Comparison of ENCODE assay signal across 1 cellular context in the genomic region with DNA sequence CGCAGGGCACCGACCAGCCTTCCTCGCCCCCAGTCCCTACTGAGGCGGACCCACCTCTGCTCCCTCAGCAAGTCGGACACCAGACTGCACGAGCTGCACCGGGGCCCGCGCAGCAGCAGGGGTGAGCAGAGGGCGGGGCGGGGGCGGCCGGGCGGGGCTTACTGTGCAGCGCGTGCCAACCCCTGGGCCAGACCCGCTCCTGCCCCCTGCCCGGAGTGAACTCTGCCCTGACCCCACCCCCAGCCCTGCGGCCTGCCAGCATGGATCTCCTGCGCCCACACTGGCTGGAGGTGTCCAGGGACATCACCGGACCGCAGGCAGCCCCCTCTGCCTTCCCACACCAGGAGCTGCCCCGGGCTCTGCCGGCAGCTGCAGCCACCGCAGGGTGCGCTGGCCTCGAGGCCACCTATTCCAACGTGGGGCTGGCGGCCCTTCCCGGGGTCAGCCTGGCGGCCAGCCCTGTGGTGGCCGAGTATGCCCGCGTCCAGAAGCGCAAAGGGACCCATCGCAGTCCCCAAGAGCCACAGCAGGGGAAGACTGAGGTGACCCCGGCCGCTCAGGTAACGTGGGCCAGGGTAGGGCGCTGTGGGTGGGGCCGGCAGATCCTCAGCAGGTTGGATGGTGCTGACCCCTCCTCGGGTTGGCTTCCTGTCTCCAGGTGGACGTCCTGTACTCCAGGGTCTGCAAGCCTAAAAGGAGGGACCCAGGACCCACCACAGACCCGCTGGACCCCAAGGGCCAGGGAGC.
A peak's percentile ranks its signal among the peaks of the same experiment; 100 is the strongest.
TF ChIP-seq lines count a peak whose summit lies in the region.

No MANE protein-coding gene starts in this region.

TF ChIP-seq in HepG2, 621 proteins besides CTCF, POLR2A, EP300 and RAD21 (continued from another document and continues in another):
- TF ChIP-seq FOXO1 (CRISPR knock-in tag; IDR thresholded peaks at IDR 0.05) (peak; percentile 56), FIP1L1 (IDR thresholded peaks at IDR 0.05; ENCODE audit: borderline replicate concordance, insufficient read depth, low read depth, low read length) (0 out of 2 replicates have a peak, but pooled peaks have one; percentile 58), KDM5A (IDR thresholded peaks at IDR 0.05; ENCODE audit: borderline replicate concordance, low read length) (no peak), SYNCRIP (IDR thresholded peaks at IDR 0.05; ENCODE audit: insufficient read depth, low read depth, low read length) (no peak), IKZF1 (IDR thresholded peaks at IDR 0.05) (no peak), DR1 (CRISPR knock-in tag; IDR thresholded peaks at IDR 0.05) (peak; percentile 79), ZFYVE20 (CRISPR knock-in tag; IDR thresholded peaks at IDR 0.05; ENCODE audit: borderline replicate concordance, low read depth) (0 out of 2 replicates have a peak, but pooled peaks have one; percentile 51), RBM39 (IDR thresholded peaks at IDR 0.05; ENCODE audit: low read depth, low read length, poor library complexity, severe bottlenecking) (peak; percentile 55), ZBTB3 (CRISPR knock-in tag; IDR thresholded peaks at IDR 0.05; ENCODE audit: borderline replicate concordance, low read depth) (peak; percentile 83; the same call in 1 of the 2 replicates), NCOR1 (IDR thresholded peaks at IDR 0.05; ENCODE audit: borderline replicate concordance, low read length) (peak; percentile 67; the same call in 1 of the 2 replicates), AGO1 (IDR thresholded peaks at IDR 0.05; ENCODE audit: low read depth, low read length, poor library complexity, severe bottlenecking) (no peak), ZNF556 (CRISPR knock-in tag; IDR thresholded peaks at IDR 0.05; ENCODE audit: borderline replicate concordance) (peak; percentile 99), KDM5B (CRISPR knock-in tag; IDR thresholded peaks at IDR 0.05; ENCODE audit: borderline replicate concordance) (peak; percentile 95), RARA (CRISPR knock-in tag; IDR thresholded peaks at IDR 0.05) (peak; percentile 94), ZNF776 (CRISPR knock-in tag; IDR thresholded peaks at IDR 0.05) (peak; percentile 90; the same call in 1 of the 2 replicates), TP53 (CRISPR knock-in tag; conservative IDR thresholded peaks at IDR 0.05) (0 out of 2 replicates have a peak, but pooled peaks have one; percentile 63), TCF12 (IDR thresholded peaks at IDR 0.05) (no peak), TCF12 (CRISPR knock-in tag; IDR thresholded peaks at IDR 0.05) (peak; percentile 80; the same call in 1 of the 2 replicates), RFXANK (CRISPR knock-in tag; IDR thresholded peaks at IDR 0.05) (no peak), SOX13 (IDR thresholded peaks at IDR 0.05) (peak; percentile 33; the same call in 1 of the 2 replicates), SOX13 (CRISPR knock-in tag; conservative IDR thresholded peaks at IDR 0.05 in 1 of 2, IDR thresholded peaks at IDR 0.05 in 1 of 2) (peak in 1 of 2 experiments; percentile 69; a peak in 2 of 4 replicates), ARNT2 (CRISPR knock-in tag; IDR thresholded peaks at IDR 0.05; ENCODE audit: low read depth) (peak; percentile 70), ZMYM3 (CRISPR knock-in tag; IDR thresholded peaks at IDR 0.05) (peak; percentile 29; the same call in 1 of the 2 replicates), HMG20B (CRISPR knock-in tag; conservative IDR thresholded peaks at IDR 0.05) (no peak; the same call in 1 of the 2 replicates), ZNF552 (CRISPR knock-in tag; IDR thresholded peaks at IDR 0.05; ENCODE audit: borderline replicate concordance) (0 out of 2 replicates have a peak, but pooled peaks have one; percentile 84), ZNF121 (CRISPR knock-in tag; IDR thresholded peaks at IDR 0.05) (no peak; the same call in 1 of the 2 replicates), KMT2B (CRISPR knock-in tag; IDR thresholded peaks at IDR 0.05) (no peak; the same call in 1 of the 2 replicates), ZFP41 (CRISPR knock-in tag; IDR thresholded peaks at IDR 0.05; ENCODE audit: borderline replicate concordance) (no peak), ISX (CRISPR knock-in tag; conservative IDR thresholded peaks at IDR 0.05) (0 out of 2 replicates have a peak, but pooled peaks have one; percentile 66), TOE1 (CRISPR knock-in tag; IDR thresholded peaks at IDR 0.05) (no peak; the same call in 1 of the 2 replicates), KDM2A (CRISPR knock-in tag; IDR thresholded peaks at IDR 0.05; ENCODE audit: borderline replicate concordance, low read depth) (peak; percentile 42), PPARG (CRISPR knock-in tag; conservative IDR thresholded peaks at IDR 0.05) (peak; percentile 75; the same call in 1 of the 2 replicates), SATB2 (CRISPR knock-in tag; IDR thresholded peaks at IDR 0.05) (peak; percentile 85), IRX3 (CRISPR knock-in tag; IDR thresholded peaks at IDR 0.05; ENCODE audit: borderline replicate concordance, low read depth) (no peak)
- TF ChIP-seq, protein P1, sequence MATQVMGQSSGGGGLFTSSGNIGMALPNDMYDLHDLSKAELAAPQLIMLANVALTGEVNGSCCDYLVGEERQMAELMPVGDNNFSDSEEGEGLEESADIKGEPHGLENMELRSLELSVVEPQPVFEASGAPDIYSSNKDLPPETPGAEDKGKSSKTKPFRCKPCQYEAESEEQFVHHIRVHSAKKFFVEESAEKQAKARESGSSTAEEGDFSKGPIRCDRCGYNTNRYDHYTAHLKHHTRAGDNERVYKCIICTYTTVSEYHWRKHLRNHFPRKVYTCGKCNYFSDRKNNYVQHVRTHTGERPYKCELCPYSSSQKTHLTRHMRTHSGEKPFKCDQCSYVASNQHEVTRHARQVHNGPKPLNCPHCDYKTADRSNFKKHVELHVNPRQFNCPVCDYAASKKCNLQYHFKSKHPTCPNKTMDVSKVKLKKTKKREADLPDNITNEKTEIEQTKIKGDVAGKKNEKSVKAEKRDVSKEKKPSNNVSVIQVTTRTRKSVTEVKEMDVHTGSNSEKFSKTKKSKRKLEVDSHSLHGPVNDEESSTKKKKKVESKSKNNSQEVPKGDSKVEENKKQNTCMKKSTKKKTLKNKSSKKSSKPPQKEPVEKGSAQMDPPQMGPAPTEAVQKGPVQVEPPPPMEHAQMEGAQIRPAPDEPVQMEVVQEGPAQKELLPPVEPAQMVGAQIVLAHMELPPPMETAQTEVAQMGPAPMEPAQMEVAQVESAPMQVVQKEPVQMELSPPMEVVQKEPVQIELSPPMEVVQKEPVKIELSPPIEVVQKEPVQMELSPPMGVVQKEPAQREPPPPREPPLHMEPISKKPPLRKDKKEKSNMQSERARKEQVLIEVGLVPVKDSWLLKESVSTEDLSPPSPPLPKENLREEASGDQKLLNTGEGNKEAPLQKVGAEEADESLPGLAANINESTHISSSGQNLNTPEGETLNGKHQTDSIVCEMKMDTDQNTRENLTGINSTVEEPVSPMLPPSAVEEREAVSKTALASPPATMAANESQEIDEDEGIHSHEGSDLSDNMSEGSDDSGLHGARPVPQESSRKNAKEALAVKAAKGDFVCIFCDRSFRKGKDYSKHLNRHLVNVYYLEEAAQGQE (IDR thresholded peaks at IDR 0.05; ENCODE audit: borderline replicate concordance in 1 of 2, low read depth in 1 of 2, low read length in 2 of 2): peak in 1 of 2 experiments; percentile 72; a peak in 2 of 4 replicates
- TF ChIP-seq, protein P2, sequence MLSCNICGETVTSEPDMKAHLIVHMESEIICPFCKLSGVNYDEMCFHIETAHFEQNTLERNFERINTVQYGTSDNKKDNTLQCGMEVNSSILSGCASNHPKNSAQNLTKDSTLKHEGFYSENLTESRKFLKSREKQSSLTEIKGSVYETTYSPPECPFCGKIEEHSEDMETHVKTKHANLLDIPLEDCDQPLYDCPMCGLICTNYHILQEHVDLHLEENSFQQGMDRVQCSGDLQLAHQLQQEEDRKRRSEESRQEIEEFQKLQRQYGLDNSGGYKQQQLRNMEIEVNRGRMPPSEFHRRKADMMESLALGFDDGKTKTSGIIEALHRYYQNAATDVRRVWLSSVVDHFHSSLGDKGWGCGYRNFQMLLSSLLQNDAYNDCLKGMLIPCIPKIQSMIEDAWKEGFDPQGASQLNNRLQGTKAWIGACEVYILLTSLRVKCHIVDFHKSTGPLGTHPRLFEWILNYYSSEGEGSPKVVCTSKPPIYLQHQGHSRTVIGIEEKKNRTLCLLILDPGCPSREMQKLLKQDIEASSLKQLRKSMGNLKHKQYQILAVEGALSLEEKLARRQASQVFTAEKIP (CRISPR knock-in tag; IDR thresholded peaks at IDR 0.05; ENCODE audit: borderline replicate concordance): no peak
- TF ChIP-seq, protein P3, sequence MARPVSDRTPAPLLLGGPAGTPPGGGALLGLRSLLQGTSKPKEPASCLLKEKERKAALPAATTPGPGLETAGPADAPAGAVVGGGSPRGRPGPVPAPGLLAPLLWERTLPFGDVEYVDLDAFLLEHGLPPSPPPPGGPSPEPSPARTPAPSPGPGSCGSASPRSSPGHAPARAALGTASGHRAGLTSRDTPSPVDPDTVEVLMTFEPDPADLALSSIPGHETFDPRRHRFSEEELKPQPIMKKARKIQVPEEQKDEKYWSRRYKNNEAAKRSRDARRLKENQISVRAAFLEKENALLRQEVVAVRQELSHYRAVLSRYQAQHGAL (CRISPR knock-in tag; IDR thresholded peaks at IDR 0.05; ENCODE audit: not compliant biosample characterization): peak; percentile 85
- TF ChIP-seq, protein P4, sequence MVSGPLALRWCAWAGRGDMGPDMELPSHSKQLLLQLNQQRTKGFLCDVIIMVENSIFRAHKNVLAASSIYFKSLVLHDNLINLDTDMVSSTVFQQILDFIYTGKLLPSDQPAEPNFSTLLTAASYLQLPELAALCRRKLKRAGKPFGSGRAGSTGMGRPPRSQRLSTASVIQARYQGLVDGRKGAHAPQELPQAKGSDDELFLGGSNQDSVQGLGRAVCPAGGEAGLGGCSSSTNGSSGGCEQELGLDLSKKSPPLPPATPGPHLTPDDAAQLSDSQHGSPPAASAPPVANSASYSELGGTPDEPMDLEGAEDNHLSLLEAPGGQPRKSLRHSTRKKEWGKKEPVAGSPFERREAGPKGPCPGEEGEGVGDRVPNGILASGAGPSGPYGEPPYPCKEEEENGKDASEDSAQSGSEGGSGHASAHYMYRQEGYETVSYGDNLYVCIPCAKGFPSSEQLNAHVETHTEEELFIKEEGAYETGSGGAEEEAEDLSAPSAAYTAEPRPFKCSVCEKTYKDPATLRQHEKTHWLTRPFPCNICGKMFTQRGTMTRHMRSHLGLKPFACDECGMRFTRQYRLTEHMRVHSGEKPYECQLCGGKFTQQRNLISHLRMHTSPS (CRISPR knock-in tag; IDR thresholded peaks at IDR 0.05; ENCODE audit: low read depth): peak; percentile 96
- TF ChIP-seq, protein P5, sequence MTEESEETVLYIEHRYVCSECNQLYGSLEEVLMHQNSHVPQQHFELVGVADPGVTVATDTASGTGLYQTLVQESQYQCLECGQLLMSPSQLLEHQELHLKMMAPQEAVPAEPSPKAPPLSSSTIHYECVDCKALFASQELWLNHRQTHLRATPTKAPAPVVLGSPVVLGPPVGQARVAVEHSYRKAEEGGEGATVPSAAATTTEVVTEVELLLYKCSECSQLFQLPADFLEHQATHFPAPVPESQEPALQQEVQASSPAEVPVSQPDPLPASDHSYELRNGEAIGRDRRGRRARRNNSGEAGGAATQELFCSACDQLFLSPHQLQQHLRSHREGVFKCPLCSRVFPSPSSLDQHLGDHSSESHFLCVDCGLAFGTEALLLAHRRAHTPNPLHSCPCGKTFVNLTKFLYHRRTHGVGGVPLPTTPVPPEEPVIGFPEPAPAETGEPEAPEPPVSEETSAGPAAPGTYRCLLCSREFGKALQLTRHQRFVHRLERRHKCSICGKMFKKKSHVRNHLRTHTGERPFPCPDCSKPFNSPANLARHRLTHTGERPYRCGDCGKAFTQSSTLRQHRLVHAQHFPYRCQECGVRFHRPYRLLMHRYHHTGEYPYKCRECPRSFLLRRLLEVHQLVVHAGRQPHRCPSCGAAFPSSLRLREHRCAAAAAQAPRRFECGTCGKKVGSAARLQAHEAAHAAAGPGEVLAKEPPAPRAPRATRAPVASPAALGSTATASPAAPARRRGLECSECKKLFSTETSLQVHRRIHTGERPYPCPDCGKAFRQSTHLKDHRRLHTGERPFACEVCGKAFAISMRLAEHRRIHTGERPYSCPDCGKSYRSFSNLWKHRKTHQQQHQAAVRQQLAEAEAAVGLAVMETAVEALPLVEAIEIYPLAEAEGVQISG (CRISPR knock-in tag; IDR thresholded peaks at IDR 0.05): peak; percentile 90
- TF ChIP-seq, protein P6, sequence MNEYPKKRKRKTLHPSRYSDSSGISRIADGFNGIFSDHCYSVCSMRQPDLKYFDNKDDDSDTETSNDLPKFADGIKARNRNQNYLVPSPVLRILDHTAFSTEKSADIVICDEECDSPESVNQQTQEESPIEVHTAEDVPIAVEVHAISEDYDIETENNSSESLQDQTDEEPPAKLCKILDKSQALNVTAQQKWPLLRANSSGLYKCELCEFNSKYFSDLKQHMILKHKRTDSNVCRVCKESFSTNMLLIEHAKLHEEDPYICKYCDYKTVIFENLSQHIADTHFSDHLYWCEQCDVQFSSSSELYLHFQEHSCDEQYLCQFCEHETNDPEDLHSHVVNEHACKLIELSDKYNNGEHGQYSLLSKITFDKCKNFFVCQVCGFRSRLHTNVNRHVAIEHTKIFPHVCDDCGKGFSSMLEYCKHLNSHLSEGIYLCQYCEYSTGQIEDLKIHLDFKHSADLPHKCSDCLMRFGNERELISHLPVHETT (CRISPR knock-in tag; conservative IDR thresholded peaks at IDR 0.05): peak; percentile 90
- TF ChIP-seq, protein P7, sequence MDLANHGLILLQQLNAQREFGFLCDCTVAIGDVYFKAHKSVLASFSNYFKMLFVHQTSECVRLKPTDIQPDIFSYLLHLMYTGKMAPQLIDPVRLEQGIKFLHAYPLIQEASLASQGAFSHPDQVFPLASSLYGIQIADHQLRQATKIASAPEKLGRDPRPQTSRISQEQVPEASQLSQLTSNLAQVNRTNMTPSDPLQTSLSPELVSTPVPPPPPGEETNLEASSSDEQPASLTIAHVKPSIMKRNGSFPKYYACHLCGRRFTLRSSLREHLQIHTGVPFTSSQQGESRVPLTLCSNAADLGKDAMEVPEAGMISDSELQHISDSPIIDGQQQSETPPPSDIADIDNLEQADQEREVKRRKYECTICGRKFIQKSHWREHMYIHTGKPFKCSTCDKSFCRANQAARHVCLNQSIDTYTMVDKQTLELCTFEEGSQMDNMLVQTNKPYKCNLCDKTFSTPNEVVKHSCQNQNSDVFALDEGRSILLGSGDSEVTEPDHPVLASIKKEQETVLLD (CRISPR knock-in tag; IDR thresholded peaks at IDR 0.05; ENCODE audit: low read depth): peak; percentile 86
- TF ChIP-seq, protein P8, sequence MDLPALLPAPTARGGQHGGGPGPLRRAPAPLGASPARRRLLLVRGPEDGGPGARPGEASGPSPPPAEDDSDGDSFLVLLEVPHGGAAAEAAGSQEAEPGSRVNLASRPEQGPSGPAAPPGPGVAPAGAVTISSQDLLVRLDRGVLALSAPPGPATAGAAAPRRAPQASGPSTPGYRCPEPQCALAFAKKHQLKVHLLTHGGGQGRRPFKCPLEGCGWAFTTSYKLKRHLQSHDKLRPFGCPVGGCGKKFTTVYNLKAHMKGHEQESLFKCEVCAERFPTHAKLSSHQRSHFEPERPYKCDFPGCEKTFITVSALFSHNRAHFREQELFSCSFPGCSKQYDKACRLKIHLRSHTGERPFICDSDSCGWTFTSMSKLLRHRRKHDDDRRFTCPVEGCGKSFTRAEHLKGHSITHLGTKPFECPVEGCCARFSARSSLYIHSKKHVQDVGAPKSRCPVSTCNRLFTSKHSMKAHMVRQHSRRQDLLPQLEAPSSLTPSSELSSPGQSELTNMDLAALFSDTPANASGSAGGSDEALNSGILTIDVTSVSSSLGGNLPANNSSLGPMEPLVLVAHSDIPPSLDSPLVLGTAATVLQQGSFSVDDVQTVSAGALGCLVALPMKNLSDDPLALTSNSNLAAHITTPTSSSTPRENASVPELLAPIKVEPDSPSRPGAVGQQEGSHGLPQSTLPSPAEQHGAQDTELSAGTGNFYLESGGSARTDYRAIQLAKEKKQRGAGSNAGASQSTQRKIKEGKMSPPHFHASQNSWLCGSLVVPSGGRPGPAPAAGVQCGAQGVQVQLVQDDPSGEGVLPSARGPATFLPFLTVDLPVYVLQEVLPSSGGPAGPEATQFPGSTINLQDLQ (CRISPR knock-in tag; IDR thresholded peaks at IDR 0.05): no peak
